Comparison of ENCODE assay signal across 16 cellular contexts in genomic region chr6:161639772-161640171, GRCh38.
DNase-seq lines count a peak whose midpoint lies in the region; ATAC-seq and TF ChIP-seq lines count a peak whose summit lies in the region.
"Had no signal": no experiment of that assay in that cellular context is flagged by ENCODE, and none has a peak within 500 bp of the region (broad histone marks: within the 10 kb centered on the region; RNA-seq: fewer than 3 reads in every experiment).

No MANE protein-coding gene starts in this region.

- H3K36me3 ChIP-seq in neural progenitor cell, result no peaks in the 10 kb centered on the region

- H3K4me2 ChIP-seq in neural progenitor cell, result no peak overlapping the region

- H3K9me3 ChIP-seq in neural progenitor cell (ENCODE audit: low read depth), result no peaks in the 10 kb centered on the region

- H3K4me3 Mint-ChIP-seq in chondrocyte (ENCODE audit: unreplicated experiment) (no peak overlapping the region), neural progenitor cell (no peak overlapping the region)

- H3K27me3 Mint-ChIP-seq in chondrocyte (ENCODE audit: low read depth) (no peaks in the 10 kb centered on the region), neural progenitor cell (ENCODE audit: insufficient read depth, low read depth) (peaks cover 6% of the 10 kb centered on the region)

- H3K4me1 ChIP-seq in neural progenitor cell, result peaks cover 24% of the 10 kb centered on the region

- peaks cover 31% of the 10 kb centered on the region for H3K4me1 Mint-ChIP-seq in chondrocyte (ENCODE audit: low read depth)
- peaks cover 52% of the 10 kb centered on the region for H3K4me1 Mint-ChIP-seq in neural progenitor cell

- H3K27ac Mint-ChIP-seq in chondrocyte (ENCODE audit: unreplicated experiment) (peak overlapping the region; percentile 24), neural progenitor cell (peak overlapping the region; percentile 16)

- TF ChIP-seq CTCF in chondrocyte (IDR thresholded peaks at IDR 0.05) (no peak), neural progenitor cell (IDR thresholded peaks at IDR 0.05) (no peak)

- H3K27ac ChIP-seq in neural progenitor cell, result no peak overlapping the region
- H3K27ac ChIP-seq: 22Rv1 had no signal

- H3K9me3 Mint-ChIP-seq in chondrocyte (ENCODE audit: low read depth), result no peaks in the 10 kb centered on the region
- H3K9me3 Mint-ChIP-seq in neural progenitor cell, result peaks cover 3% of the 10 kb centered on the region

- H3K36me3 Mint-ChIP-seq in chondrocyte (ENCODE audit: low read depth) (no peaks in the 10 kb centered on the region), neural progenitor cell (no peaks in the 10 kb centered on the region)

- no peak overlapping the region for H2AFZ ChIP-seq in neural progenitor cell (replicated peaks)

- DNase-seq in NCI-H82 (lab: John Stamatoyannopoulos, UW) (peak; percentile 6), NCI-H82 treated with DMSO at 0.1 percent for 48 hours (lab: John Stamatoyannopoulos, UW; ENCODE audit: unreplicated experiment) (no peak), chondrocyte (ENCODE audit: low spot score) (no peak), neural progenitor cell (ENCODE audit: low spot score) (peak; percentile 8)
- DNase-seq: GF-D8, NCI-H1694 treated with DMSO at 0.1 percent for 48 hours, NCI-H2107, NCI-H226, NCI-H526, OCI-M1, SIG-M5 had no signal

- ATAC-seq in GM18868 (IDR thresholded peaks at IDR 0.05; ENCODE audit: unreplicated experiment) (no peak), GM18520 (IDR thresholded peaks at IDR 0.05; ENCODE audit: unreplicated experiment) (no peak), HG02759 (IDR thresholded peaks at IDR 0.05; ENCODE audit: unreplicated experiment) (no peak), HG02571 (IDR thresholded peaks at IDR 0.05; ENCODE audit: unreplicated experiment) (no peak)

- H3K4me3 ChIP-seq in neural progenitor cell, result no peak overlapping the region

- no peaks in the 10 kb centered on the region for H3K79me2 ChIP-seq in neural progenitor cell (ENCODE audit: low read depth)

- H4K20me1 ChIP-seq in neural progenitor cell (ENCODE audit: low read depth), result no peaks in the 10 kb centered on the region

- H3F3A ChIP-seq in neural progenitor cell (ENCODE audit: low read depth), result no peaks in the 10 kb centered on the region

- no peaks in the 10 kb centered on the region for H3K27me3 ChIP-seq in neural progenitor cell

- H3K9ac ChIP-seq in neural progenitor cell, result no peak overlapping the region

Comparison
In these comparisons a context has a peak if more than half of its experiments do, and no peak if none do; other contexts are left out.
1. DNase-seq: peak in NCI-H82 (single experiment) and neural progenitor cell (single experiment); none in NCI-H82 treated with DMSO at 0.1 percent for 48 hours (single experiment) and chondrocyte (single experiment).